ENCODE assay signal across 15 cellular contexts in genomic region chr7:7323352-7323751, GRCh38.
A peak's percentile ranks its signal among the peaks of the same experiment; 100 is the strongest.
DNase-seq lines count a peak whose midpoint lies in the region; ATAC-seq and TF ChIP-seq lines count a peak whose summit lies in the region.
"Had no signal": no experiment of that assay in that cellular context is flagged by ENCODE, and none has a peak within 500 bp of the region (broad histone marks: within the 10 kb centered on the region; RNA-seq: fewer than 3 reads in every experiment).

No MANE protein-coding gene starts in this region.

- intact Hi-C loops in body of pancreas (cut with DNase I) = no loop called here

- H3K4me3 Mint-ChIP-seq in endodermal cell = no peak overlapping the region
- H3K4me3 Mint-ChIP-seq: activated naive CD4-positive, alpha-beta T cell treated with anti-CD3 and anti-CD28 coated beads, Interleukin-2, amount 50 U/mL, for 24 hours; CD8-positive, alpha-beta memory T cell had no signal

- no peaks in the 10 kb centered on the region for H3K9me3 ChIP-seq in endodermal cell (ENCODE audit: control insufficient read depth, low read length)
- no peaks in the 10 kb centered on the region for H3K9me3 ChIP-seq in body of pancreas

- WGBS in endodermal cell (ENCODE audit: insufficient coverage in 1 of 2, insufficient read length in 1 of 2), 2 experiments = 60 to 75% methylated on average over 6 of the region's 6 CpGs
- WGBS in body of pancreas, 2 donors = 65 to 66% methylated on average over 6 of the region's 6 CpGs

- H3K36me3 ChIP-seq in endodermal cell (ENCODE audit: control insufficient read depth, insufficient read depth, low read length) (no peaks in the 10 kb centered on the region), body of pancreas (replicated peaks in 1 of 2; ENCODE audit: insufficient read depth in 1 of 2, low read depth in 2 of 2) (no peaks in the 10 kb centered on the region)

- peak overlapping the region; percentile 36 for H3K9ac ChIP-seq in endodermal cell (ENCODE audit: extremely low read depth, low read length, poor library complexity, severe bottlenecking)

- H3K9me3 Mint-ChIP-seq in endodermal cell = no peaks in the 10 kb centered on the region
- H3K9me3 Mint-ChIP-seq: activated naive CD4-positive, alpha-beta T cell treated with anti-CD3 and anti-CD28 coated beads, Interleukin-2, amount 50 U/mL, for 24 hours; CD8-positive, alpha-beta memory T cell had no signal

- ATAC-seq in GM18498 (IDR thresholded peaks at IDR 0.05; ENCODE audit: unreplicated experiment) (peak; percentile 79), GM21515 (IDR thresholded peaks at IDR 0.05; ENCODE audit: unreplicated experiment) (peak; percentile 59), HG03439 (IDR thresholded peaks at IDR 0.05; ENCODE audit: unreplicated experiment) (peak; percentile 68), body of pancreas (no peak), HG03095 (IDR thresholded peaks at IDR 0.05; ENCODE audit: unreplicated experiment) (no peak)
- ATAC-seq: HCT116, left lobe of liver, right cardiac atrium had no signal

- no peak overlapping the region for H3K4me3 ChIP-seq in endodermal cell (ENCODE audit: low read length)
- H3K4me3 ChIP-seq in body of pancreas = no peak overlapping the region

- no peak for TF ChIP-seq CTCF in endodermal cell (conservative IDR thresholded peaks at IDR 0.05)
- TF ChIP-seq CTCF in body of pancreas (IDR thresholded peaks at IDR 0.05) = no peak

- no peak overlapping the region for H3K27ac Mint-ChIP-seq in endodermal cell
- H3K27ac Mint-ChIP-seq: activated naive CD4-positive, alpha-beta T cell treated with anti-CD3 and anti-CD28 coated beads, Interleukin-2, amount 50 U/mL, for 24 hours; CD8-positive, alpha-beta memory T cell had no signal

- peaks cover 42% of the 10 kb centered on the region for H3K27me3 Mint-ChIP-seq in endodermal cell (ENCODE audit: insufficient read depth)
- H3K27me3 Mint-ChIP-seq: activated naive CD4-positive, alpha-beta T cell treated with anti-CD3 and anti-CD28 coated beads, Interleukin-2, amount 50 U/mL, for 24 hours had no signal

- H3K4me1 ChIP-seq in endodermal cell (ENCODE audit: control insufficient read depth, insufficient read depth, low read length) (no peaks in the 10 kb centered on the region), body of pancreas (no peaks in the 10 kb centered on the region)

- no peak for TF ChIP-seq POLR2A in body of pancreas (IDR thresholded peaks at IDR 0.05)

- H3K27me3 ChIP-seq in endodermal cell (ENCODE audit: control insufficient read depth, insufficient read depth, low read length, poor library complexity, severe bottlenecking) = peaks cover 10% of the 10 kb centered on the region
- H3K27me3 ChIP-seq in body of pancreas = no peaks in the 10 kb centered on the region

- no peak overlapping the region for H3K27ac ChIP-seq in endodermal cell (ENCODE audit: low read depth, low read length)
- no peak overlapping the region for H3K27ac ChIP-seq in body of pancreas

- peak; percentile 54 for DNase-seq in endodermal cell
- no peak for DNase-seq in body of pancreas
- DNase-seq in HPDE6-E6E7 (ENCODE audit: extremely low spot score) = no peak
- DNase-seq in activated CD4-positive, CD25-positive, alpha-beta regulatory T cell (lab: John Stamatoyannopoulos, UW) = no peak
- DNase-seq: CD8-positive, alpha-beta memory T cell; NCI-H1436 treated with DMSO at 0.1 percent for 48 hours; right cardiac atrium; stimulated activated naive CD4-positive, alpha-beta T cell had no signal

- no peaks in the 10 kb centered on the region for H3K36me3 Mint-ChIP-seq in endodermal cell (ENCODE audit: low read depth)
- H3K36me3 Mint-ChIP-seq: activated naive CD4-positive, alpha-beta T cell treated with anti-CD3 and anti-CD28 coated beads, Interleukin-2, amount 50 U/mL, for 24 hours had no signal

- H3K4me1 Mint-ChIP-seq in endodermal cell = peaks cover 18% of the 10 kb centered on the region
- H3K4me1 Mint-ChIP-seq: activated naive CD4-positive, alpha-beta T cell treated with anti-CD3 and anti-CD28 coated beads, Interleukin-2, amount 50 U/mL, for 24 hours had no signal

Comparison
In these comparisons a context has a peak if more than half of its experiments do, and no peak if none do; other contexts are left out.
1. ATAC-seq: peak in GM18498 (single experiment), GM21515 (single experiment) and HG03439 (single experiment); none in body of pancreas (single experiment) and HG03095 (single experiment).